ENCODE assay signal across 9 cellular contexts in genomic region chr1:1630965-1631792, GRCh38. TPM values are rescaled to one million over a fixed set of nuclear protein-coding genes. Genes with fewer than 3 reads are reported as not detected.
DNase-seq lines count a peak whose midpoint lies in the region; ATAC-seq lines count a peak whose summit lies in the region.
"Had no signal": no experiment of that assay in that cellular context is flagged by ENCODE, and none has a peak within 500 bp of the region (broad histone marks: within the 10 kb centered on the region; RNA-seq: fewer than 3 reads in every experiment).

No MANE protein-coding gene starts in this region.

- H3K27ac Mint-ChIP-seq in activated naive CD4-positive, alpha-beta T cell treated with anti-CD3 and anti-CD28 coated beads, Interleukin-2, amount 50 U/mL, for 24 hours, result peak overlapping the region; percentile 41

- H3K4me1 Mint-ChIP-seq in activated naive CD4-positive, alpha-beta T cell treated with anti-CD3 and anti-CD28 coated beads, Interleukin-2, amount 50 U/mL, for 24 hours, result peaks cover 3% of the 10 kb centered on the region

- H3K4me1 ChIP-seq in urinary bladder (ENCODE audit: insufficient read depth), result no peaks in the 10 kb centered on the region

- H3K27me3 Mint-ChIP-seq in activated naive CD4-positive, alpha-beta T cell treated with anti-CD3 and anti-CD28 coated beads, Interleukin-2, amount 50 U/mL, for 24 hours, result peaks cover 2% of the 10 kb centered on the region

- H3K4me3 Mint-ChIP-seq in activated naive CD4-positive, alpha-beta T cell treated with anti-CD3 and anti-CD28 coated beads, Interleukin-2, amount 50 U/mL, for 24 hours, result peak overlapping the region; percentile 66

- peak overlapping the region; percentile 83 for H3K27ac ChIP-seq in urinary bladder (ENCODE audit: low read depth)

- H3K36me3 ChIP-seq in urinary bladder (ENCODE audit: insufficient read depth), result no peaks in the 10 kb centered on the region

- H3K9me3 Mint-ChIP-seq in activated naive CD4-positive, alpha-beta T cell treated with anti-CD3 and anti-CD28 coated beads, Interleukin-2, amount 50 U/mL, for 24 hours, result no peaks in the 10 kb centered on the region

- ATAC-seq in HG03342 (IDR thresholded peaks at IDR 0.05; ENCODE audit: unreplicated experiment) (no peak), HG03469 (IDR thresholded peaks at IDR 0.05; ENCODE audit: unreplicated experiment) (no peak)

- H3K4me3 ChIP-seq in urinary bladder (ENCODE audit: low read depth, low read length), result peak overlapping the region; percentile 43

- H3K36me3 Mint-ChIP-seq in activated naive CD4-positive, alpha-beta T cell treated with anti-CD3 and anti-CD28 coated beads, Interleukin-2, amount 50 U/mL, for 24 hours, result no peaks in the 10 kb centered on the region

- WGBS in urinary bladder, result 5% methylated on average over 79 of the region's 79 CpGs

- no peak for DNase-seq in activated naive CD4-positive, alpha-beta T cell treated with Interleukin-2 at 50 U/mL for 16 hours
- DNase-seq in ecto neural progenitor cell (ENCODE audit: low spot score) (peak; percentile 66), medulla oblongata (ENCODE audit: extremely low spot score) (peak; percentile 24), Kasumi-1 (lab: John Stamatoyannopoulos, UW) (no peak)
- DNase-seq: DMS79 had no signal

RNA-seq across cellular contexts. Expression of gene MMP23B, which starts 0.8 kb away (rescaled TPM):
- total RNA-seq in urinary bladder, result 45.6 TPM
- polyA plus RNA-seq in urinary bladder, result 35.7 TPM

RNA-seq across cellular contexts. Expression of gene MIB2, which starts 15.9 kb away (rescaled TPM):
- 20.9 TPM for total RNA-seq in urinary bladder
- 74.5 TPM for polyA plus RNA-seq in urinary bladder

RNA-seq across cellular contexts. Expression of gene CDK11B, which starts 27.6 kb away (rescaled TPM):
- total RNA-seq in urinary bladder, result 6.5 TPM
- 44.5 TPM for polyA plus RNA-seq in urinary bladder

RNA-seq across cellular contexts. Expression of gene FNDC10, which starts 31.2 kb away (rescaled TPM):
- total RNA-seq in urinary bladder, result 0.58 TPM
- polyA plus RNA-seq in urinary bladder, result 2.2 TPM

RNA-seq across cellular contexts. Expression of gene SSU72, which starts 56.5 kb away (rescaled TPM):
- 38.5 TPM for total RNA-seq in urinary bladder
- 83.5 TPM for polyA plus RNA-seq in urinary bladder

Comparison
In these comparisons a context has a peak if more than half of its experiments do, and no peak if none do; other contexts are left out.
1. DNase-seq: peak in ecto neural progenitor cell (single experiment) and medulla oblongata (single experiment); none in activated naive CD4-positive, alpha-beta T cell treated with Interleukin-2 at 50 U/mL for 16 hours (single experiment) and Kasumi-1 (0 of 2).